ENCODE assay signal across 1 cellular context in the genomic region with DNA sequence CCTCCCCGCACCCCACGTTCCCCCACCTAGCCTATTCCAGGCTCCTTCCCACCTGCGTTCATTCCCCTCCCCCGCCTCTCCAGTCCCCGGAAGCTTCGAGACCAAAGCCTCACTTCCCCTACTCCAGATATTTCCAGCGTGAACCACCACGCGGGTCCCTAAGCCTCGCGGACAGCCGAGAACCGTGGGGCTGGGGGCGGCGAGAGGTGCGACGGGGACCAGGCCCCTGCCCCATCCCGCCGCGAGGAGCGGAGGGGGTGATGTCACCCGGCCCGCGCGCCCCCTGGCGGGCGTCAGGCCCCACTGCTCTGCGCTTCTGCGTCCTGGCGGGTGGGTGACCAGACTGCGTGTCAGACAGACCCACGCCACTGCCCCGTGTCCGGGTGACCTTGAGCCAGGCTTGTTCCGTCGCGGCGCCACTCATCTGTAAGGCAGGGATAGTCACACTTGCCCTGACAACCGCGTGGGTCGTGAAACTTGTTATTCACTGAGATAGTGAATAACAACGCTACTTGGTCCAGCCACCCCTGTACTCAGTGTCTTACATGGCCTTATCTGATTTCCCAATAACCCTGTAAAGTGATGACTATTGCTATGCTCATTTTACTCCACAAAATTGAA.
A peak's percentile ranks its signal among the peaks of the same experiment; 100 is the strongest.
TF ChIP-seq lines count a peak whose summit lies in the region.

No MANE protein-coding gene starts in this region.

TF ChIP-seq in K562, 482 proteins besides CTCF, POLR2A, EP300 and RAD21 (continued from another document and continues in another):
- TF ChIP-seq, protein P1, sequence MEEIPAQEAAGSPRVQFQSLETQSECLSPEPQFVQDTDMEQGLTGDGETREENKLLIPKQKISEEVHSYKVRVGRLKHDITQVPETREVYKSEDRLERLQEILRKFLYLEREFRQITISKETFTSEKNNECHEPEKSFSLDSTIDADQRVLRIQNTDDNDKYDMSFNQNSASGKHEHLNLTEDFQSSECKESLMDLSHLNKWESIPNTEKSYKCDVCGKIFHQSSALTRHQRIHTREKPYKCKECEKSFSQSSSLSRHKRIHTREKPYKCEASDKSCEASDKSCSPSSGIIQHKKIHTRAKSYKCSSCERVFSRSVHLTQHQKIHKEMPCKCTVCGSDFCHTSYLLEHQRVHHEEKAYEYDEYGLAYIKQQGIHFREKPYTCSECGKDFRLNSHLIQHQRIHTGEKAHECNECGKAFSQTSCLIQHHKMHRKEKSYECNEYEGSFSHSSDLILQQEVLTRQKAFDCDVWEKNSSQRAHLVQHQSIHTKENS (CRISPR knock-in tag; IDR thresholded peaks at IDR 0.05): no peak
- TF ChIP-seq ZKSCAN1 (IDR thresholded peaks at IDR 0.05; ENCODE audit: low read depth, low read length): no peak; the same call in 1 of the 2 replicates
- TF ChIP-seq ZKSCAN8 (CRISPR knock-in tag; IDR thresholded peaks at IDR 0.05): no peak
- TF ChIP-seq KDM1A (IDR thresholded peaks at IDR 0.05): peak; percentile 56 to 77; a peak in 2 of 4 replicates
- TF ChIP-seq CBX5 (IDR thresholded peaks at IDR 0.05; ENCODE audit: borderline replicate concordance, low read depth): 0 out of 2 replicates have a peak, but pooled peaks have one; percentile 19
- TF ChIP-seq BCL6 (CRISPR knock-in tag; IDR thresholded peaks at IDR 0.05): no peak
- TF ChIP-seq, protein P2, sequence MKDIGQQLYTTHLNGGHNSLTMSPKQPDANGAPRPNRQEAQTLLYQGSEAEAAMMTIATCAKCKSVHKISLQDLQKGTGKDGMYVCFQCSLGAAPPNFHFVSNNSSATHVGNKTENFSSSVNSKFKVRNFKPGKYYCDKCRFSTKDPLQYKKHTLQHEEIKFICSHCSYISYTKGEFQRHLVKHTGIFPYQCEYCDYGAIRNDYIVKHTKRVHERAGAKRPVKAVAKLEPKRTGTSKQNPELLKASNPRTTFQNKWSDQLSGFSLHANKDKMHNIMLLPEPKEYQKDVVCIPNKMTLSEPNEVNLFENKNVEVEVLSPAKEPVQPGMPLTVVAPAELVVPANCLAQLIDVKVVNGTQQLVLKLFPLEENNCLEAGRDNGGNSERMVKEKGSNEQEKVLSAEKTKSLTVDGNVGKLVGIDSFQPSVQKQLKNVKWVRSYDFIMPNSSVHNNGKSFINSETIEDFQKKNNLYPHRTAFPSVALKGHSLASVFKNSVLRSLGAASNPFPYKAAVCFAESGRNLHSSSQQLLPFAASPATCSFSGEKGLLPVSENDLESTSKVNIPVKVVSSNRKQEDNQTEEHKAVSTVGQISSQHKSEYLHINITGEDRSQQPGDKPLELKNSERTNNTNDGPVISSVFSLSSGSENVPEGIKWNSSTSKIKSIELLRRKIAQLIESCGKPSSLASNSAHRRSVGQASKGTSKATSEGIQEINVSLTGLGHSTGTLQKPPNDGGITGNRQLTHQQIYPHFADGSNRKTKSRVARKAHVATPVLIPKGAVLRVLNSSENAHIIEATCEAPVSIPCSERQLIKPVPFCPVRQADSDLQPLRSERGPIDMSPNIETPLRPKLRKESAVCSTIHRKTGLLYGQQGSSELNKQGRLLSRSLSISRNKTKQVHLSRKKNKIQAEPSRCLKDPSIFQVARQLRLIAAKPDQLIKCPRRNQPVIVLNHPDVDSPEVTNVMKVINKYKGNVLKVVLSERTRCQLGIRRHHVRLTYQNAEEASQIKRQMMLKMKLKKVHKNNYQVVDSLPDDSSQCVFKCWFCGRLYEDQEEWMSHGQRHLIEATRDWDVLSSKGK (CRISPR knock-in tag; IDR thresholded peaks at IDR 0.05): no peak
- TF ChIP-seq, protein P3, sequence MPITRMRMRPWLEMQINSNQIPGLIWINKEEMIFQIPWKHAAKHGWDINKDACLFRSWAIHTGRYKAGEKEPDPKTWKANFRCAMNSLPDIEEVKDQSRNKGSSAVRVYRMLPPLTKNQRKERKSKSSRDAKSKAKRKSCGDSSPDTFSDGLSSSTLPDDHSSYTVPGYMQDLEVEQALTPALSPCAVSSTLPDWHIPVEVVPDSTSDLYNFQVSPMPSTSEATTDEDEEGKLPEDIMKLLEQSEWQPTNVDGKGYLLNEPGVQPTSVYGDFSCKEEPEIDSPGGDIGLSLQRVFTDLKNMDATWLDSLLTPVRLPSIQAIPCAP (CRISPR knock-in tag; IDR thresholded peaks at IDR 0.05; ENCODE audit: borderline replicate concordance): no peak
- TF ChIP-seq, protein P4, sequence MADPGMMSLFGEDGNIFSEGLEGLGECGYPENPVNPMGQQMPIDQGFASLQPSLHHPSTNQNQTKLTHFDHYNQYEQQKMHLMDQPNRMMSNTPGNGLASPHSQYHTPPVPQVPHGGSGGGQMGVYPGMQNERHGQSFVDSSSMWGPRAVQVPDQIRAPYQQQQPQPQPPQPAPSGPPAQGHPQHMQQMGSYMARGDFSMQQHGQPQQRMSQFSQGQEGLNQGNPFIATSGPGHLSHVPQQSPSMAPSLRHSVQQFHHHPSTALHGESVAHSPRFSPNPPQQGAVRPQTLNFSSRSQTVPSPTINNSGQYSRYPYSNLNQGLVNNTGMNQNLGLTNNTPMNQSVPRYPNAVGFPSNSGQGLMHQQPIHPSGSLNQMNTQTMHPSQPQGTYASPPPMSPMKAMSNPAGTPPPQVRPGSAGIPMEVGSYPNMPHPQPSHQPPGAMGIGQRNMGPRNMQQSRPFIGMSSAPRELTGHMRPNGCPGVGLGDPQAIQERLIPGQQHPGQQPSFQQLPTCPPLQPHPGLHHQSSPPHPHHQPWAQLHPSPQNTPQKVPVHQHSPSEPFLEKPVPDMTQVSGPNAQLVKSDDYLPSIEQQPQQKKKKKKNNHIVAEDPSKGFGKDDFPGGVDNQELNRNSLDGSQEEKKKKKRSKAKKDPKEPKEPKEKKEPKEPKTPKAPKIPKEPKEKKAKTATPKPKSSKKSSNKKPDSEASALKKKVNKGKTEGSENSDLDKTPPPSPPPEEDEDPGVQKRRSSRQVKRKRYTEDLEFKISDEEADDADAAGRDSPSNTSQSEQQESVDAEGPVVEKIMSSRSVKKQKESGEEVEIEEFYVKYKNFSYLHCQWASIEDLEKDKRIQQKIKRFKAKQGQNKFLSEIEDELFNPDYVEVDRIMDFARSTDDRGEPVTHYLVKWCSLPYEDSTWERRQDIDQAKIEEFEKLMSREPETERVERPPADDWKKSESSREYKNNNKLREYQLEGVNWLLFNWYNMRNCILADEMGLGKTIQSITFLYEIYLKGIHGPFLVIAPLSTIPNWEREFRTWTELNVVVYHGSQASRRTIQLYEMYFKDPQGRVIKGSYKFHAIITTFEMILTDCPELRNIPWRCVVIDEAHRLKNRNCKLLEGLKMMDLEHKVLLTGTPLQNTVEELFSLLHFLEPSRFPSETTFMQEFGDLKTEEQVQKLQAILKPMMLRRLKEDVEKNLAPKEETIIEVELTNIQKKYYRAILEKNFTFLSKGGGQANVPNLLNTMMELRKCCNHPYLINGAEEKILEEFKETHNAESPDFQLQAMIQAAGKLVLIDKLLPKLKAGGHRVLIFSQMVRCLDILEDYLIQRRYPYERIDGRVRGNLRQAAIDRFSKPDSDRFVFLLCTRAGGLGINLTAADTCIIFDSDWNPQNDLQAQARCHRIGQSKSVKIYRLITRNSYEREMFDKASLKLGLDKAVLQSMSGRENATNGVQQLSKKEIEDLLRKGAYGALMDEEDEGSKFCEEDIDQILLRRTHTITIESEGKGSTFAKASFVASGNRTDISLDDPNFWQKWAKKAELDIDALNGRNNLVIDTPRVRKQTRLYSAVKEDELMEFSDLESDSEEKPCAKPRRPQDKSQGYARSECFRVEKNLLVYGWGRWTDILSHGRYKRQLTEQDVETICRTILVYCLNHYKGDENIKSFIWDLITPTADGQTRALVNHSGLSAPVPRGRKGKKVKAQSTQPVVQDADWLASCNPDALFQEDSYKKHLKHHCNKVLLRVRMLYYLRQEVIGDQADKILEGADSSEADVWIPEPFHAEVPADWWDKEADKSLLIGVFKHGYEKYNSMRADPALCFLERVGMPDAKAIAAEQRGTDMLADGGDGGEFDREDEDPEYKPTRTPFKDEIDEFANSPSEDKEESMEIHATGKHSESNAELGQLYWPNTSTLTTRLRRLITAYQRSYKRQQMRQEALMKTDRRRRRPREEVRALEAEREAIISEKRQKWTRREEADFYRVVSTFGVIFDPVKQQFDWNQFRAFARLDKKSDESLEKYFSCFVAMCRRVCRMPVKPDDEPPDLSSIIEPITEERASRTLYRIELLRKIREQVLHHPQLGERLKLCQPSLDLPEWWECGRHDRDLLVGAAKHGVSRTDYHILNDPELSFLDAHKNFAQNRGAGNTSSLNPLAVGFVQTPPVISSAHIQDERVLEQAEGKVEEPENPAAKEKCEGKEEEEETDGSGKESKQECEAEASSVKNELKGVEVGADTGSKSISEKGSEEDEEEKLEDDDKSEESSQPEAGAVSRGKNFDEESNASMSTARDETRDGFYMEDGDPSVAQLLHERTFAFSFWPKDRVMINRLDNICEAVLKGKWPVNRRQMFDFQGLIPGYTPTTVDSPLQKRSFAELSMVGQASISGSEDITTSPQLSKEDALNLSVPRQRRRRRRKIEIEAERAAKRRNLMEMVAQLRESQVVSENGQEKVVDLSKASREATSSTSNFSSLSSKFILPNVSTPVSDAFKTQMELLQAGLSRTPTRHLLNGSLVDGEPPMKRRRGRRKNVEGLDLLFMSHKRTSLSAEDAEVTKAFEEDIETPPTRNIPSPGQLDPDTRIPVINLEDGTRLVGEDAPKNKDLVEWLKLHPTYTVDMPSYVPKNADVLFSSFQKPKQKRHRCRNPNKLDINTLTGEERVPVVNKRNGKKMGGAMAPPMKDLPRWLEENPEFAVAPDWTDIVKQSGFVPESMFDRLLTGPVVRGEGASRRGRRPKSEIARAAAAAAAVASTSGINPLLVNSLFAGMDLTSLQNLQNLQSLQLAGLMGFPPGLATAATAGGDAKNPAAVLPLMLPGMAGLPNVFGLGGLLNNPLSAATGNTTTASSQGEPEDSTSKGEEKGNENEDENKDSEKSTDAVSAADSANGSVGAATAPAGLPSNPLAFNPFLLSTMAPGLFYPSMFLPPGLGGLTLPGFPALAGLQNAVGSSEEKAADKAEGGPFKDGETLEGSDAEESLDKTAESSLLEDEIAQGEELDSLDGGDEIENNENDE (IDR thresholded peaks at IDR 0.05; ENCODE audit: low read depth, low read length): no peak
- TF ChIP-seq ZZZ3 (IDR thresholded peaks at IDR 0.05): no peak
- TF ChIP-seq, protein P5, sequence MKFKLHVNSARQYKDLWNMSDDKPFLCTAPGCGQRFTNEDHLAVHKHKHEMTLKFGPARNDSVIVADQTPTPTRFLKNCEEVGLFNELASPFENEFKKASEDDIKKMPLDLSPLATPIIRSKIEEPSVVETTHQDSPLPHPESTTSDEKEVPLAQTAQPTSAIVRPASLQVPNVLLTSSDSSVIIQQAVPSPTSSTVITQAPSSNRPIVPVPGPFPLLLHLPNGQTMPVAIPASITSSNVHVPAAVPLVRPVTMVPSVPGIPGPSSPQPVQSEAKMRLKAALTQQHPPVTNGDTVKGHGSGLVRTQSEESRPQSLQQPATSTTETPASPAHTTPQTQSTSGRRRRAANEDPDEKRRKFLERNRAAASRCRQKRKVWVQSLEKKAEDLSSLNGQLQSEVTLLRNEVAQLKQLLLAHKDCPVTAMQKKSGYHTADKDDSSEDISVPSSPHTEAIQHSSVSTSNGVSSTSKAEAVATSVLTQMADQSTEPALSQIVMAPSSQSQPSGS (CRISPR knock-in tag; IDR thresholded peaks at IDR 0.05): peak; percentile 100
- no peak for TF ChIP-seq XRCC3 (IDR thresholded peaks at IDR 0.05)
- 0 out of 2 replicates have a peak, but pooled peaks have one; percentile 8 for TF ChIP-seq MITF (IDR thresholded peaks at IDR 0.05)
- peak; percentile 81 for TF ChIP-seq ZNF592 (IDR thresholded peaks at IDR 0.05)
- no peak for TF ChIP-seq SMAD3 (CRISPR knock-in tag; conservative IDR thresholded peaks at IDR 0.05)
- TF ChIP-seq SIRT6 (IDR thresholded peaks at IDR 0.05; ENCODE audit: low read depth, low read length): no peak
- TF ChIP-seq, protein P6, sequence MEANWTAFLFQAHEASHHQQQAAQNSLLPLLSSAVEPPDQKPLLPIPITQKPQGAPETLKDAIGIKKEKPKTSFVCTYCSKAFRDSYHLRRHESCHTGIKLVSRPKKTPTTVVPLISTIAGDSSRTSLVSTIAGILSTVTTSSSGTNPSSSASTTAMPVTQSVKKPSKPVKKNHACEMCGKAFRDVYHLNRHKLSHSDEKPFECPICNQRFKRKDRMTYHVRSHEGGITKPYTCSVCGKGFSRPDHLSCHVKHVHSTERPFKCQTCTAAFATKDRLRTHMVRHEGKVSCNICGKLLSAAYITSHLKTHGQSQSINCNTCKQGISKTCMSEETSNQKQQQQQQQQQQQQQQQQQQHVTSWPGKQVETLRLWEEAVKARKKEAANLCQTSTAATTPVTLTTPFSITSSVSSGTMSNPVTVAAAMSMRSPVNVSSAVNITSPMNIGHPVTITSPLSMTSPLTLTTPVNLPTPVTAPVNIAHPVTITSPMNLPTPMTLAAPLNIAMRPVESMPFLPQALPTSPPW (CRISPR knock-in tag; IDR thresholded peaks at IDR 0.05): peak; percentile 85
